ENCODE assay signal across 8 cellular contexts in genomic region chr16:78099372-78100161, GRCh38. TPM values are rescaled to one million over a fixed set of nuclear protein-coding genes. Genes with fewer than 3 reads are reported as not detected.
DNase-seq lines count a peak whose midpoint lies in the region; ATAC-seq and TF ChIP-seq lines count a peak whose summit lies in the region.

Gene WWOX (plus strand): TSS chr16:78099654.

- DNase-seq in CD4-positive, alpha-beta T cell = peak; percentile 91 to 96 (median 94)
- DNase-seq in NCI-H82 treated with DMSO at 0.1 percent for 48 hours (lab: John Stamatoyannopoulos, UW; ENCODE audit: unreplicated experiment) (peak; percentile 97), dorsolateral prefrontal cortex (peak; percentile 89 to 97 (median 95)), lower leg skin (ENCODE audit: low spot score in 2 of 2) (peak; percentile 97 to 99)
- peak; percentile 97 for DNase-seq in activated CD4-positive, alpha-beta memory T cell treated with anti-CD3 and anti-CD28 coated beads for 36 hours
- DNase-seq in stimulated activated CD4-positive, alpha-beta T cell treated with anti-CD3 and anti-CD28 coated beads, Interleukin-4, amount 100 ng/mL, for 48 hours (ENCODE audit: low read depth in 2 of 2) = peak; percentile 87 to 91

- TF ChIP-seq POLR2A in lower leg skin (IDR thresholded peaks at IDR 0.05) = no peak

- CTCF ChIA-PET in CD4-positive, alpha-beta T cell (lab: Charles Lee) = interaction anchor here (0.7 to 1.8 kb wide), 4 partner anchors 8 to 1502 kb away, joined by 3 to 8 read pairs (median 4); no protein-coding TSS in a partner anchor
- CTCF ChIA-PET in activated CD4-positive, alpha-beta memory T cell treated with anti-CD3 and anti-CD28 coated beads for 36 hours (lab: Charles Lee) = interaction anchor here (0.6 to 1.6 kb wide), 12 partner anchors 10 to 1505 kb away, joined by 3 to 9 read pairs (median 3); no protein-coding TSS in a partner anchor

- intact Hi-C loops in CD4-positive, alpha-beta T cell (cut with DNase I, micrococcal nuclease) = loop anchor here (1.0 to 10.0 kb wide), 4 partner anchors 424 to 1173 kb away; partner anchors contain the start of gene MON1B (in 1 of the 2)
- intact Hi-C loops in activated CD4-positive, alpha-beta memory T cell treated with anti-CD3 and anti-CD28 coated beads for 36 hours (cut with micrococcal nuclease) = loop anchor here (1.0 to 10.0 kb wide), 7 partner anchors 94 to 1501 kb away; partner anchors contain the start of genes MAF and NUDT7
- intact Hi-C loops in dorsolateral prefrontal cortex (cut with DNase I) = loop anchor here (10.0 kb wide), 2 partner anchors 425 to 665 kb away; no protein-coding TSS in a partner anchor
- intact Hi-C loops in lower leg skin (cut with DNase I; ENCODE audit: low total_unique reads) = no loop called here

- no peaks in the 10 kb centered on the region for H3K27me3 Mint-ChIP-seq in CD4-positive, alpha-beta T cell
- H3K27me3 Mint-ChIP-seq in activated CD4-positive, alpha-beta memory T cell treated with anti-CD3 and anti-CD28 coated beads for 36 hours = peaks cover 5% of the 10 kb centered on the region

- peaks cover 1% of the 10 kb centered on the region for H3K9me3 Mint-ChIP-seq in CD4-positive, alpha-beta T cell
- no peaks in the 10 kb centered on the region for H3K9me3 Mint-ChIP-seq in activated CD4-positive, alpha-beta memory T cell treated with anti-CD3 and anti-CD28 coated beads for 36 hours

- no peaks in the 10 kb centered on the region for H3K9me3 ChIP-seq in CD4-positive, alpha-beta T cell (ENCODE audit: control insufficient read depth, low read length)

- TF ChIP-seq CTCF in CD4-positive, alpha-beta T cell (IDR thresholded peaks at IDR 0.05) = peak; percentile 98
- TF ChIP-seq CTCF in dorsolateral prefrontal cortex (IDR thresholded peaks at IDR 0.05 in 54 of 56, conservative IDR thresholded peaks at IDR 0.05 in 2 of 56; ENCODE audit: low read depth in 1 of 56, partially characterized antibody in 56 of 56) (peak; percentile 55 to 90 (median 78)), lower leg skin (IDR thresholded peaks at IDR 0.05) (peak in 1 of 3 donors; percentile 49)

- POLR2A ChIA-PET in CD4-positive, alpha-beta T cell (lab: Charles Lee) = interaction anchor here (0.6 to 1.6 kb wide), 3 partner anchors 24 to 377 kb away, joined by 3 to 4 read pairs (median 3); partner anchors contain the start of gene NUDT7
- POLR2A ChIA-PET in activated CD4-positive, alpha-beta memory T cell treated with anti-CD3 and anti-CD28 coated beads for 36 hours (lab: Charles Lee) = no interaction called here

- H3K4me3 ChIP-seq in dorsolateral prefrontal cortex (peak within 1 kb of the TSS; percentile 64 to 100 (median 96)), lower leg skin (ENCODE audit: low read depth, poor library complexity, severe bottlenecking) (peak within 1 kb of the TSS; percentile 93)

- peak within 1 kb of the TSS; percentile 94 for H3K4me3 Mint-ChIP-seq in CD4-positive, alpha-beta T cell
- H3K4me3 Mint-ChIP-seq in activated CD4-positive, alpha-beta memory T cell treated with anti-CD3 and anti-CD28 coated beads for 36 hours = peak within 1 kb of the TSS; percentile 86

- H3K4me1 Mint-ChIP-seq in CD4-positive, alpha-beta T cell (ENCODE audit: low read depth) = peaks cover 33% of the 10 kb centered on the region
- peaks cover 38% of the 10 kb centered on the region for H3K4me1 Mint-ChIP-seq in activated CD4-positive, alpha-beta memory T cell treated with anti-CD3 and anti-CD28 coated beads for 36 hours (ENCODE audit: low read depth)

- H3K27ac Mint-ChIP-seq in CD4-positive, alpha-beta T cell = peak within 1 kb of the TSS; percentile 83
- H3K27ac Mint-ChIP-seq in activated CD4-positive, alpha-beta memory T cell treated with anti-CD3 and anti-CD28 coated beads for 36 hours = peak within 1 kb of the TSS; percentile 91

- H3K27me3 ChIP-seq in CD4-positive, alpha-beta T cell (ENCODE audit: control insufficient read depth, insufficient read depth, low read length) = no peaks in the 10 kb centered on the region
- H3K27me3 ChIP-seq in dorsolateral prefrontal cortex = no peaks in the 10 kb centered on the region

- 0 to 1% methylated on average over 38 to 68 of the region's 83 CpGs for WGBS in lower leg skin, 2 donors

- peak within 1 kb of the TSS; percentile 85 for H3K27ac ChIP-seq in CD4-positive, alpha-beta T cell (ENCODE audit: low read depth, low read length)
- H3K27ac ChIP-seq in dorsolateral prefrontal cortex = peak within 1 kb of the TSS; percentile 37 to 98 (median 91)

- peak; percentile 96 for ATAC-seq in CD4-positive, alpha-beta T cell (ENCODE audit: poor library complexity)
- ATAC-seq in GM19397 (IDR thresholded peaks at IDR 0.05; ENCODE audit: unreplicated experiment) = peak; percentile 96
- peak; percentile 96 for ATAC-seq in HG03571 (IDR thresholded peaks at IDR 0.05; ENCODE audit: unreplicated experiment)

- no peaks in the 10 kb centered on the region for H3K36me3 Mint-ChIP-seq in CD4-positive, alpha-beta T cell (ENCODE audit: low read depth)
- peaks cover 1% of the 10 kb centered on the region for H3K36me3 Mint-ChIP-seq in activated CD4-positive, alpha-beta memory T cell treated with anti-CD3 and anti-CD28 coated beads for 36 hours

RNA-seq across cellular contexts. Expression of gene WWOX, which starts in this region (rescaled TPM):
- 10 to 100 TPM; 19.3 to 21.7 TPM for total RNA-seq in CD4-positive, alpha-beta T cell
- 10 to 100 TPM; 14.3 to 16.5 TPM for total RNA-seq in activated CD4-positive, alpha-beta memory T cell treated with anti-CD3 and anti-CD28 coated beads for 36 hours
- total RNA-seq in dorsolateral prefrontal cortex = 10 to 100 TPM; 20.9 to 71.9 (median 41.3) TPM
- total RNA-seq in lower leg skin = 10 to 100 TPM; 21.0 to 82.7 (median 36.1) TPM

Comparison
In these comparisons a context has a peak if more than half of its experiments do, and no peak if none do; other contexts are left out.
1. Peak in every context shown above with its lines: DNase-seq, ATAC-seq, H3K4me3 ChIP-seq and H3K27ac ChIP-seq.